Comparison of ENCODE assay signal across 11 cellular contexts in the genomic region with DNA sequence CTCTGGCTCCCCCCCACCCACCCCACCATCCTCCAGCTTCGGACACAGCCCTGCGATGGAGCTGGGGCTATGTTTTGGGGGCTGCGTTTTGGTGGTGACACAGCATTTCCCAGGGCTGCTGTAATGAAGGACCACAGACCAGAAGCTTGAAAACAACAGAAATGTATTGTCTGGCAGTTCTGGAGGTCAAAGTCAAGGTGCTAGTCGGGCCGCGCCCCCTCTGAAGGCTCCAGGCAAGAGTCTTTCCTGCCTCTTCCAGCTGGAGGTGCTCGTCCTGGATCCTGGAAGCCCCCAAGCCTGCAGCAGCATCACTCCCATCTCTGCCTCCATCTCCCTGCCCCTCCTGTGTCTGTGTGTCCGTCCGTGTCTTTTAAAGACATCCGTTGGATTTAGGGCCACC.
"Had no signal": no experiment of that assay in that cellular context is flagged by ENCODE, and none has a peak within 500 bp of the region (broad histone marks: within the 10 kb centered on the region; RNA-seq: fewer than 3 reads in every experiment).

No MANE protein-coding gene starts in this region.

- H3K36me3 Mint-ChIP-seq: activated naive CD4-positive, alpha-beta T cell treated with anti-CD3 and anti-CD28 coated beads, Interleukin-2, amount 50 U/mL, for 72 hours; natural killer cell treated with Interleukin-12 subunit alpha and Interleukin-12 subunit beta and Interleukin-15 and Interleukin-18, amount 100 ng/mL, for 72 hours had no signal

- H3K9me3 ChIP-seq: esophagus muscularis mucosa, thoracic aorta had no signal

- DNase-seq: activated CD4-positive, alpha-beta T cell treated with anti-CD3 and anti-CD28 coated beads for 4 hours; activated CD8-positive, alpha-beta T cell treated with anti-CD3 and anti-CD28 coated beads for 36 hours; hypothalamus; stimulated activated CD4-positive, alpha-beta T cell treated with anti-CD3 and anti-CD28 coated beads, Interleukin-4, amount 100 ng/mL, for 4 hours; stimulated activated naive CD8-positive, alpha-beta T cell treated with anti-CD3 and anti-CD28 coated beads, Interleukin-15, amount 100 ng/mL, for 72 hours; T-helper 9 cell; WERI-Rb-1 had no signal

- H3K36me3 ChIP-seq: thoracic aorta had no signal

- H3K4me3 ChIP-seq: esophagus muscularis mucosa, thoracic aorta had no signal

- H3K9me3 Mint-ChIP-seq: activated CD8-positive, alpha-beta T cell treated with anti-CD3 and anti-CD28 coated beads for 36 hours; activated naive CD4-positive, alpha-beta T cell treated with anti-CD3 and anti-CD28 coated beads, Interleukin-2, amount 50 U/mL, for 72 hours; natural killer cell treated with Interleukin-12 subunit alpha and Interleukin-12 subunit beta and Interleukin-15 and Interleukin-18, amount 100 ng/mL, for 72 hours; stimulated activated naive CD8-positive, alpha-beta T cell treated with anti-CD3 and anti-CD28 coated beads, Interleukin-15, amount 100 ng/mL, for 72 hours had no signal

- H3K4me3 Mint-ChIP-seq: activated CD8-positive, alpha-beta T cell treated with anti-CD3 and anti-CD28 coated beads for 36 hours; natural killer cell treated with Interleukin-12 subunit alpha and Interleukin-12 subunit beta and Interleukin-15 and Interleukin-18, amount 100 ng/mL, for 72 hours; stimulated activated naive CD8-positive, alpha-beta T cell treated with anti-CD3 and anti-CD28 coated beads, Interleukin-15, amount 100 ng/mL, for 72 hours had no signal

- H3K27ac Mint-ChIP-seq: activated CD8-positive, alpha-beta T cell treated with anti-CD3 and anti-CD28 coated beads for 36 hours; activated naive CD4-positive, alpha-beta T cell treated with anti-CD3 and anti-CD28 coated beads, Interleukin-2, amount 50 U/mL, for 72 hours; natural killer cell treated with Interleukin-12 subunit alpha and Interleukin-12 subunit beta and Interleukin-15 and Interleukin-18, amount 100 ng/mL, for 72 hours had no signal

- H3K27me3 Mint-ChIP-seq: activated CD8-positive, alpha-beta T cell treated with anti-CD3 and anti-CD28 coated beads for 36 hours; natural killer cell treated with Interleukin-12 subunit alpha and Interleukin-12 subunit beta and Interleukin-15 and Interleukin-18, amount 100 ng/mL, for 72 hours; stimulated activated naive CD8-positive, alpha-beta T cell treated with anti-CD3 and anti-CD28 coated beads, Interleukin-15, amount 100 ng/mL, for 72 hours had no signal

- ATAC-seq: activated CD8-positive, alpha-beta T cell treated with anti-CD3 and anti-CD28 coated beads for 36 hours; activated naive CD4-positive, alpha-beta T cell treated with anti-CD3 and anti-CD28 coated beads, Interleukin-2, amount 50 U/mL, for 72 hours; natural killer cell treated with Interleukin-12 subunit alpha and Interleukin-12 subunit beta and Interleukin-15 and Interleukin-18, amount 100 ng/mL, for 72 hours; stimulated activated naive CD8-positive, alpha-beta T cell treated with anti-CD3 and anti-CD28 coated beads, Interleukin-15, amount 100 ng/mL, for 72 hours had no signal

- H3K27me3 ChIP-seq: esophagus muscularis mucosa had no signal

- H3K27ac ChIP-seq: esophagus muscularis mucosa, thoracic aorta, WERI-Rb-1 had no signal
